10 cellular contexts compared by ENCODE assay signal in genomic region chr2:223815186-223815883, GRCh38. TPM values are rescaled to one million over a fixed set of nuclear protein-coding genes. Genes with fewer than 3 reads are reported as not detected.
DNase-seq lines count a peak whose midpoint lies in the region; ATAC-seq and TF ChIP-seq lines count a peak whose summit lies in the region.
"Had no signal": no experiment of that assay in that cellular context is flagged by ENCODE, and none has a peak within 500 bp of the region (broad histone marks: within the 10 kb centered on the region; RNA-seq: fewer than 3 reads in every experiment).

No MANE protein-coding gene starts in this region.

- no peak overlapping the region for H3K4me3 ChIP-seq in BLaER1
- H3K4me3 ChIP-seq in left lung = no peak overlapping the region
- H3K4me3 ChIP-seq in right atrium auricular region = no peak overlapping the region
- H3K4me3 ChIP-seq: GM12878 had no signal

- peak; percentile 71 for ATAC-seq in left lung
- ATAC-seq in GM19397 (IDR thresholded peaks at IDR 0.05; ENCODE audit: unreplicated experiment) = no peak
- ATAC-seq: GM12878 had no signal

- H3K27ac ChIP-seq in BLaER1 (no peak overlapping the region), VCaP (peak overlapping the region; percentile 79), left lung (peak overlapping the region; percentile 3 to 40), right atrium auricular region (no peak overlapping the region)

- peak; percentile 84 for DNase-seq in HPDE6-E6E7 (ENCODE audit: extremely low spot score)
- DNase-seq in left lung = no peak
- no peak for DNase-seq in activated CD4-positive, alpha-beta T cell treated with anti-CD3 and anti-CD28 coated beads, Interleukin-2, amount 50 U/mL, for 48 hours
- DNase-seq in cardiac septum (ENCODE audit: low spot score) = no peak
- no peak for DNase-seq in right atrium auricular region (ENCODE audit: low spot score)
- DNase-seq: amygdala had no signal

- no peaks in the 10 kb centered on the region for H4K20me1 ChIP-seq in BLaER1

- H3K9ac ChIP-seq in BLaER1 = no peak overlapping the region

- H3K27me3 ChIP-seq in BLaER1 (no peaks in the 10 kb centered on the region), left lung (no peaks in the 10 kb centered on the region), right atrium auricular region (no peaks in the 10 kb centered on the region)

- intact Hi-C loops in left lung (cut with DNase I) = no loop called here
- intact Hi-C loops in cardiac septum (cut with DNase I) = no loop called here

- H3K9me3 ChIP-seq in BLaER1 (no peaks in the 10 kb centered on the region), left lung (no peaks in the 10 kb centered on the region), right atrium auricular region (no peaks in the 10 kb centered on the region)

- H3K36me3 ChIP-seq in BLaER1 = no peaks in the 10 kb centered on the region
- no peaks in the 10 kb centered on the region for H3K36me3 ChIP-seq in left lung
- no peaks in the 10 kb centered on the region for H3K36me3 ChIP-seq in right atrium auricular region

- TF ChIP-seq CTCF in VCaP (conservative IDR thresholded peaks at IDR 0.05) = no peak
- no peak for TF ChIP-seq CTCF in left lung (IDR thresholded peaks at IDR 0.05)
- no peak for TF ChIP-seq CTCF in right atrium auricular region (IDR thresholded peaks at IDR 0.05)

- H3K4me1 ChIP-seq in BLaER1 (peaks cover 19% of the 10 kb centered on the region), left lung (no peaks in the 10 kb centered on the region), right atrium auricular region (no peaks in the 10 kb centered on the region)

- peak overlapping the region; percentile 63 for H3K4me2 ChIP-seq in BLaER1

RNA-seq across cellular contexts. Expression of gene AP1S3, which starts 22.0 kb away (rescaled TPM):
- total RNA-seq in left lung (10 to 100 TPM; 21.8 to 23.4 TPM), cardiac septum (0.19 TPM), right atrium auricular region (1 to 10 TPM; 2.2 to 3.5 TPM)

Comparison
In these comparisons a context has a peak if more than half of its experiments do, and no peak if none do; other contexts are left out.
1. H3K27ac ChIP-seq: peak in VCaP (single experiment) and left lung (2 of 2); none in BLaER1 (single experiment) and right atrium auricular region (0 of 2).
2. RNA of gene AP1S3, which starts 22.0 kb away (total RNA-seq): 21.8 to 23.4 TPM in left lung; 2.2 to 3.5 TPM in right atrium auricular region and 0.19 TPM in cardiac septum (single experiment); every median in the first group is over 4 times any median in the second.